ENCODE assay signal across 8 cellular contexts in genomic region chr12:27779416-27779815, GRCh38. TPM values are rescaled to one million over a fixed set of nuclear protein-coding genes. Genes with fewer than 3 reads are reported as not detected.
A peak's percentile ranks its signal among the peaks of the same experiment; 100 is the strongest.
DNase-seq lines count a peak whose midpoint lies in the region; ATAC-seq and TF ChIP-seq lines count a peak whose summit lies in the region.

No MANE protein-coding gene starts in this region.

- H3K4me3 Mint-ChIP-seq in activated T-helper 1 cell treated with anti-CD3 and anti-CD28 coated beads, Interleukin-12 subunit alpha, Interleukin-12 subunit beta, Interleukin-2, Interleukin-4 antibody, amounts not matched to agents 30 ng/mL and 10 ng/mL and 1 ng/mL, durations not matched to agents 14 hours and 24 hours and 36 hours, result peak overlapping the region; percentile 84
- peak overlapping the region; percentile 92 for H3K4me3 Mint-ChIP-seq in progenitor cell of endocrine pancreas (ENCODE audit: low read depth)

- ATAC-seq in HG02571 (IDR thresholded peaks at IDR 0.05; ENCODE audit: unreplicated experiment), result peak; percentile 2

- H3K4me1 Mint-ChIP-seq in activated T-helper 1 cell treated with anti-CD3 and anti-CD28 coated beads, Interleukin-12 subunit alpha, Interleukin-12 subunit beta, Interleukin-2, Interleukin-4 antibody, amounts not matched to agents 30 ng/mL and 10 ng/mL and 1 ng/mL, durations not matched to agents 14 hours and 24 hours and 36 hours (ENCODE audit: low read depth), result peaks cover 30% of the 10 kb centered on the region
- H3K4me1 Mint-ChIP-seq in progenitor cell of endocrine pancreas (ENCODE audit: low read depth), result peaks cover 20% of the 10 kb centered on the region

- peak overlapping the region; percentile 75 for H3K27ac Mint-ChIP-seq in activated T-helper 1 cell treated with anti-CD3 and anti-CD28 coated beads, Interleukin-12 subunit alpha, Interleukin-12 subunit beta, Interleukin-2, Interleukin-4 antibody, amounts not matched to agents 30 ng/mL and 10 ng/mL and 1 ng/mL, durations not matched to agents 14 hours and 24 hours and 36 hours
- H3K27ac Mint-ChIP-seq in progenitor cell of endocrine pancreas, result peak overlapping the region; percentile 98

- intact Hi-C loops in activated T-helper 1 cell treated with anti-CD3 and anti-CD28 coated beads, Interleukin-12 subunit alpha, Interleukin-12 subunit beta, Interleukin-2, Interleukin-4 antibody, amounts not matched to agents 30 ng/mL and 10 ng/mL and 1 ng/mL, durations not matched to agents 14 hours and 24 hours and 36 hours (cut with micrococcal nuclease), result no loop called here

- no peak for TF ChIP-seq CTCF in progenitor cell of endocrine pancreas (IDR thresholded peaks at IDR 0.05; ENCODE audit: unreplicated experiment)

- peaks cover 19% of the 10 kb centered on the region for H3K27me3 Mint-ChIP-seq in activated T-helper 1 cell treated with anti-CD3 and anti-CD28 coated beads, Interleukin-12 subunit alpha, Interleukin-12 subunit beta, Interleukin-2, Interleukin-4 antibody, amounts not matched to agents 30 ng/mL and 10 ng/mL and 1 ng/mL, durations not matched to agents 14 hours and 24 hours and 36 hours (ENCODE audit: insufficient read depth)
- H3K27me3 Mint-ChIP-seq in progenitor cell of endocrine pancreas, result no peaks in the 10 kb centered on the region

- H3K9me3 Mint-ChIP-seq in activated T-helper 1 cell treated with anti-CD3 and anti-CD28 coated beads, Interleukin-12 subunit alpha, Interleukin-12 subunit beta, Interleukin-2, Interleukin-4 antibody, amounts not matched to agents 30 ng/mL and 10 ng/mL and 1 ng/mL, durations not matched to agents 14 hours and 24 hours and 36 hours, result no peaks in the 10 kb centered on the region
- H3K9me3 Mint-ChIP-seq in progenitor cell of endocrine pancreas (ENCODE audit: low read depth), result no peaks in the 10 kb centered on the region

- peaks cover 17% of the 10 kb centered on the region for H3K36me3 Mint-ChIP-seq in activated T-helper 1 cell treated with anti-CD3 and anti-CD28 coated beads, Interleukin-12 subunit alpha, Interleukin-12 subunit beta, Interleukin-2, Interleukin-4 antibody, amounts not matched to agents 30 ng/mL and 10 ng/mL and 1 ng/mL, durations not matched to agents 14 hours and 24 hours and 36 hours (ENCODE audit: low read depth)
- H3K36me3 Mint-ChIP-seq in progenitor cell of endocrine pancreas (ENCODE audit: insufficient read depth), result peaks cover 15% of the 10 kb centered on the region

- DNase-seq in activated CD8-positive, alpha-beta memory T cell treated with anti-CD3 and anti-CD28 coated beads for 48 hours (ENCODE audit: low read depth in 2 of 3, low spot score in 2 of 3), result peak in 2 of 3 experiments; percentile 6 to 11
- no peak for DNase-seq in activated CD8-positive, alpha-beta memory T cell treated with anti-CD3 and anti-CD28 coated beads for 24 hours
- DNase-seq in NCI-H1105 (lab: John Stamatoyannopoulos, UW), result peak; percentile 7
- DNase-seq in activated T-helper 1 cell treated with anti-CD3 and anti-CD28 coated beads, Interleukin-12 subunit alpha, Interleukin-12 subunit beta, Interleukin-2, Interleukin-4 antibody, amounts not matched to agents 30 ng/mL and 10 ng/mL and 1 ng/mL, durations not matched to agents 14 hours and 24 hours and 36 hours (ENCODE audit: low spot score), result no peak
- DNase-seq in globus pallidus (ENCODE audit: low spot score), result peak; percentile 57
- peak; percentile 18 for DNase-seq in progenitor cell of endocrine pancreas (ENCODE audit: low spot score, unreplicated experiment)
- DNase-seq in NCI-H774 (lab: John Stamatoyannopoulos, UW), result no peak

RNA-seq across cellular contexts. Expression of gene KLHL42, which starts 0.6 kb away (rescaled TPM):
- 19.5 and 21.7 TPM in 2 replicates for total RNA-seq in activated T-helper 1 cell treated with anti-CD3 and anti-CD28 coated beads, Interleukin-12 subunit alpha, Interleukin-12 subunit beta, Interleukin-2, Interleukin-4 antibody, amounts not matched to agents 30 ng/mL and 10 ng/mL and 1 ng/mL, durations not matched to agents 14 hours and 24 hours and 36 hours
- 46.9 and 48.8 TPM in 2 replicates for total RNA-seq in progenitor cell of endocrine pancreas

RNA-seq across cellular contexts. Expression of gene MANSC4, which starts 0.6 kb away (rescaled TPM):
- not detected in 2 replicates for total RNA-seq in activated T-helper 1 cell treated with anti-CD3 and anti-CD28 coated beads, Interleukin-12 subunit alpha, Interleukin-12 subunit beta, Interleukin-2, Interleukin-4 antibody, amounts not matched to agents 30 ng/mL and 10 ng/mL and 1 ng/mL, durations not matched to agents 14 hours and 24 hours and 36 hours
- 0.40 and 1.1 TPM in 2 replicates for total RNA-seq in progenitor cell of endocrine pancreas

Comparison
In these comparisons a context has a peak if more than half of its experiments do, and no peak if none do; other contexts are left out.
1. DNase-seq: peak in activated CD8-positive, alpha-beta memory T cell treated with anti-CD3 and anti-CD28 coated beads for 48 hours (2 of 3), NCI-H1105 (single experiment), globus pallidus (single experiment) and progenitor cell of endocrine pancreas (single experiment); none in activated CD8-positive, alpha-beta memory T cell treated with anti-CD3 and anti-CD28 coated beads for 24 hours (single experiment), activated T-helper 1 cell treated with anti-CD3 and anti-CD28 coated beads, Interleukin-12 subunit alpha, Interleukin-12 subunit beta, Interleukin-2, Interleukin-4 antibody, amounts not matched to agents 30 ng/mL and 10 ng/mL and 1 ng/mL, durations not matched to agents 14 hours and 24 hours and 36 hours (single experiment) and NCI-H774 (single experiment).